8 cellular contexts compared by ENCODE assay signal in genomic region chr6:32589595-32590274, GRCh38. TPM values are rescaled to one million over a fixed set of nuclear protein-coding genes. Genes with fewer than 3 reads are reported as not detected.
DNase-seq lines count a peak whose midpoint lies in the region; ATAC-seq, FAIRE-seq and TF ChIP-seq lines count a peak whose summit lies in the region.
"Not testable (repeated sequence)": the region's sequence is repeated elsewhere in the genome, so short reads cannot be mapped to it uniquely, and the experiment has no call there.

HLA-DRB1 (minus strand) TSS chr6:32589848; CDS start chr6:32589742, 106 bp downstream.

- H3K36me3 ChIP-seq in GM23338 (ENCODE audit: insufficient read depth); psoas muscle (ENCODE audit: insufficient read depth in 1 of 2, low read depth in 1 of 2): not testable (repeated sequence)

- not testable (repeated sequence) for H2AFZ ChIP-seq in GM23338

- not testable (repeated sequence) for H3K9me2 ChIP-seq in GM23338 (ENCODE audit: insufficient read depth)

- H3K27ac ChIP-seq in GM23338 (ENCODE audit: low read depth); psoas muscle: not testable (repeated sequence)

- not testable (repeated sequence) for H3K79me2 ChIP-seq in GM23338 (replicated peaks; ENCODE audit: insufficient read depth)

- H3K27me3 ChIP-seq in GM23338 (ENCODE audit: insufficient read depth); psoas muscle (ENCODE audit: insufficient read depth in 3 of 3, low read length in 2 of 3): not testable (repeated sequence)

- not testable (repeated sequence) for H3K27ac Mint-ChIP-seq in GM23338, brain

- H3K27me3 Mint-ChIP-seq in GM23338 (ENCODE audit: insufficient read depth, low read depth, poor library complexity) = not testable (repeated sequence)
- H3K27me3 Mint-ChIP-seq in brain = peaks cover 25% of the 10 kb centered on the region

- TF ChIP-seq CTCF in GM23338 (conservative IDR thresholded peaks at IDR 0.05; ENCODE audit: low read depth in 2 of 2); brain (conservative IDR thresholded peaks at IDR 0.05); psoas muscle (IDR thresholded peaks at IDR 0.05): not testable (repeated sequence)

- not testable (repeated sequence) for H3K4me3 Mint-ChIP-seq in GM23338
- peak within 1 kb of the TSS in 1 of 5 experiments; percentile 56 for H3K4me3 Mint-ChIP-seq in brain

- H3K4me1 Mint-ChIP-seq in GM23338, brain: not testable (repeated sequence)

- DNase-seq in GM23338 (ENCODE audit: low spot score) (peak; percentile 87), hepatic stellate cell (ENCODE audit: low spot score) (peak; percentile 5), psoas muscle (peak; percentile 15 to 57)

- WGBS in psoas muscle, 3 donors = 14 to 37% (median 24%) methylated on average over 5 to 7 of the region's 7 CpGs

- not testable (repeated sequence) for H4K20me1 ChIP-seq in GM23338 (replicated peaks; ENCODE audit: insufficient read depth)

- H3K4me2 ChIP-seq in GM23338 = not testable (repeated sequence)

- peak; percentile 88 for FAIRE-seq in A204.1 (lab: Jason Lieb, UNC)
- FAIRE-seq in TTC549 (lab: Jason Lieb, UNC) = peak; percentile 95

- H3K9me3 Mint-ChIP-seq in GM23338, brain: not testable (repeated sequence)

- ATAC-seq in GM18508 (IDR thresholded peaks at IDR 0.05; ENCODE audit: insufficient read depth, unreplicated experiment) (peak; percentile 88), GM23338 (peak; percentile 100), HG03565 (IDR thresholded peaks at IDR 0.05; ENCODE audit: unreplicated experiment) (peak; percentile 93), psoas muscle (peak; percentile 63 to 92 (median 76))

- not testable (repeated sequence) for H3K36me3 Mint-ChIP-seq in GM23338 (ENCODE audit: low read depth); brain

- not testable (repeated sequence) for H3K4me3 ChIP-seq in GM23338, psoas muscle

- intact Hi-C loops in psoas muscle (cut with DNase I) = loop anchor here in 1 of 2 donors (5.0 kb wide), 1 partner anchor 62 kb away; no protein-coding TSS in a partner anchor

- not testable (repeated sequence) for H3F3A ChIP-seq in GM23338 (replicated peaks; ENCODE audit: low read depth)

- not testable (repeated sequence) for H3K4me1 ChIP-seq in GM23338 (ENCODE audit: insufficient read depth); psoas muscle

- H3K9me3 ChIP-seq in psoas muscle = not testable (repeated sequence)

RNA-seq across cellular contexts. Expression of gene HLA-DRB1, which starts in this region (rescaled TPM):
- 0.38 and 0.74 TPM in 2 replicates for total RNA-seq in GM23338 (2014; rRNA removed; shearing (Covaris generic))
- polyA plus RNA-seq in GM23338 (2016; fragmentation: Nextera tagmentation; extraction: Ambion mirVana) (1.5 and 2.7 TPM in 2 replicates), brain (ENCODE audit: insufficient read depth, low read depth, low replicate concordance) (20.2 TPM), psoas muscle (10 to 100 TPM; 13.2 to 32.6 (median 20.5) TPM)
- 10 to 100 TPM; 16.9 to 49.4 (median 29.8) TPM for total RNA-seq in psoas muscle

Comparison
In these comparisons a context has a peak if more than half of its experiments do, and no peak if none do; other contexts are left out.
1. RNA of gene HLA-DRB1 (total RNA-seq): 16.9 to 49.4 TPM in psoas muscle; 0.38 to 0.74 TPM in GM23338; every median in the first group is over 10 times any median in the second.
2. DNase-seq: peak in every context shown above with its lines; median percentile 87 in GM23338; 36 in psoas muscle; 5 in hepatic stellate cell.
3. Peak in every context shown above with its lines, with median percentiles within 50 percentile points of each other: ATAC-seq.